30 cellular contexts compared by ENCODE assay signal in genomic region chr16:23156110-23156509, GRCh38. TPM values are rescaled to one million over a fixed set of nuclear protein-coding genes. Genes with fewer than 3 reads are reported as not detected.
"Had no signal": no experiment of that assay in that cellular context is flagged by ENCODE, and none has a peak within 500 bp of the region (broad histone marks: within the 10 kb centered on the region; RNA-seq: fewer than 3 reads in every experiment).

No MANE protein-coding gene starts in this region.

- H3K9me3 Mint-ChIP-seq: natural killer cell; nephron; neural progenitor cell; stimulated activated memory B cell treated with anti-CD40 and anti-IgM and Interleukin-4, amounts not matched to agents 10 μg/mL and 1 μg/mL and 100 μg/mL, for 72 hours; stimulated activated naive CD8-positive, alpha-beta T cell treated with anti-CD3 and anti-CD28 coated beads, Interleukin-15, amount 100 ng/mL, for 72 hours had no signal

- H3K4me1 ChIP-seq: neural progenitor cell, psoas muscle, spleen, suprapubic skin, testis, tibial artery, transverse colon, upper lobe of right lung, uterus had no signal

- DNase-seq: natural killer cell; occipital lobe; ovary; posterior cingulate gyrus; psoas muscle; right cardiac atrium; spleen; stimulated activated CD4-positive, alpha-beta T cell treated with anti-CD3 and anti-CD28 coated beads, Interleukin-12 subunit alpha, Interleukin-12 subunit beta, amount 100 ng/mL, for 4 hours; stimulated activated CD4-positive, alpha-beta T cell treated with anti-CD3 and anti-CD28 coated beads, Interleukin-1b, Interleukin-23, amount 100 ng/mL, for 48 hours; stimulated activated CD4-positive, alpha-beta T cell treated with anti-CD3 and anti-CD28 coated beads, Interleukin-4, amount 100 ng/mL, for 4 hours; stimulated activated naive CD8-positive, alpha-beta T cell treated with anti-CD3 and anti-CD28 coated beads, Interleukin-15, amount 100 ng/mL, for 72 hours; stimulated activated naive CD8-positive, alpha-beta T cell treated with anti-CD3 and anti-CD28 coated beads, Interleukin-15, Interleukin-2, amounts not matched to agents 100 U/mL and 50 U/mL, for 24 hours; tibial artery; upper lobe of right lung; uterus had no signal

- H3K4me3 Mint-ChIP-seq: natural killer cell; nephron; neural progenitor cell; stimulated activated memory B cell treated with anti-CD40 and anti-IgM and Interleukin-4, amounts not matched to agents 10 μg/mL and 1 μg/mL and 100 μg/mL, for 72 hours; stimulated activated naive CD8-positive, alpha-beta T cell treated with anti-CD3 and anti-CD28 coated beads, Interleukin-15, amount 100 ng/mL, for 72 hours; type B pancreatic cell had no signal

- H3K4me3 ChIP-seq: neural progenitor cell, ovary, psoas muscle, skin epidermis, smooth muscle cell, spleen, suprapubic skin, testis, tibial artery, transverse colon, upper lobe of right lung, uterus had no signal

- ATAC-seq: sciatic nerve had no signal

- H3K27ac Mint-ChIP-seq: natural killer cell; nephron; neural progenitor cell; progenitor cell of endocrine pancreas; stimulated activated memory B cell treated with anti-CD40 and anti-IgM and Interleukin-4, amounts not matched to agents 10 μg/mL and 1 μg/mL and 100 μg/mL, for 72 hours; type B pancreatic cell had no signal

- H2AFZ ChIP-seq: neural progenitor cell had no signal

- H3K79me2 ChIP-seq: parathyroid adenoma had no signal

- H3K9me3 ChIP-seq: ovary, psoas muscle, spleen, suprapubic skin, testis, tibial artery, transverse colon, upper lobe of right lung, uterus had no signal

- H3K27me3 ChIP-seq: ovary, testis, uterus had no signal

- H3K36me3 ChIP-seq: neural progenitor cell, ovary, spleen, suprapubic skin, tibial artery, transverse colon, upper lobe of right lung, uterus had no signal

- H3K4me1 Mint-ChIP-seq: nephron, neural progenitor cell had no signal

- H3K36me3 Mint-ChIP-seq: natural killer cell; neural progenitor cell; stimulated activated memory B cell treated with anti-CD40 and anti-IgM and Interleukin-4, amounts not matched to agents 10 μg/mL and 1 μg/mL and 100 μg/mL, for 72 hours; type B pancreatic cell had no signal

- H3K9ac ChIP-seq: neural progenitor cell, parathyroid adenoma had no signal

- H3K27ac ChIP-seq: neural progenitor cell, ovary, parathyroid adenoma, psoas muscle, skin epidermis, spleen, suprapubic skin, testis, tibial artery, transverse colon, upper lobe of right lung, uterus had no signal

- H3K4me2 ChIP-seq: neural progenitor cell, smooth muscle cell had no signal

RNA-seq across cellular contexts. Expression of gene SCNN1G, which starts 26.4 kb away (rescaled TPM):
- total RNA-seq: natural killer cell, osteoblast, psoas muscle, renal cortical epithelial cell, right cardiac atrium, sciatic nerve, smooth muscle cell, spleen had no signal
- polyA plus RNA-seq: neural cell, smooth muscle cell had no signal
